ENCODE assay signal across 1 cellular context in genomic region chr18:73920033-73920432, GRCh38.
A peak's percentile ranks its signal among the peaks of the same experiment; 100 is the strongest.
TF ChIP-seq lines count a peak whose summit lies in the region.

No MANE protein-coding gene starts in this region.

TF ChIP-seq in HepG2, 621 proteins besides CTCF, POLR2A, EP300 and RAD21 (continued from another document):
- TF ChIP-seq NFE2 (CRISPR knock-in tag; IDR thresholded peaks at IDR 0.05) (no peak), ZC3H4 (CRISPR knock-in tag; IDR thresholded peaks at IDR 0.05; ENCODE audit: borderline replicate concordance) (no peak), KLF13 (CRISPR knock-in tag; IDR thresholded peaks at IDR 0.05) (no peak), NFYC (CRISPR knock-in tag; IDR thresholded peaks at IDR 0.05) (no peak), RXRA (CRISPR knock-in tag; IDR thresholded peaks at IDR 0.05) (no peak), MED1 (CRISPR knock-in tag; IDR thresholded peaks at IDR 0.05) (no peak), MAFK (conservative IDR thresholded peaks at IDR 0.05 in 1 of 2, IDR thresholded peaks at IDR 0.05 in 1 of 2; ENCODE audit: low read length in 2 of 2) (peak; percentile 52 to 76; a peak in 3 of 4 replicates), MXD1 (CRISPR knock-in tag; IDR thresholded peaks at IDR 0.05) (no peak), ELK4 (CRISPR knock-in tag; IDR thresholded peaks at IDR 0.05; ENCODE audit: borderline replicate concordance) (no peak), KAT8 (CRISPR knock-in tag; IDR thresholded peaks at IDR 0.05) (no peak), MAFF (IDR thresholded peaks at IDR 0.05; ENCODE audit: low read depth, low read length) (peak; percentile 73)
